2 cellular contexts compared by ENCODE assay signal in the genomic region with DNA sequence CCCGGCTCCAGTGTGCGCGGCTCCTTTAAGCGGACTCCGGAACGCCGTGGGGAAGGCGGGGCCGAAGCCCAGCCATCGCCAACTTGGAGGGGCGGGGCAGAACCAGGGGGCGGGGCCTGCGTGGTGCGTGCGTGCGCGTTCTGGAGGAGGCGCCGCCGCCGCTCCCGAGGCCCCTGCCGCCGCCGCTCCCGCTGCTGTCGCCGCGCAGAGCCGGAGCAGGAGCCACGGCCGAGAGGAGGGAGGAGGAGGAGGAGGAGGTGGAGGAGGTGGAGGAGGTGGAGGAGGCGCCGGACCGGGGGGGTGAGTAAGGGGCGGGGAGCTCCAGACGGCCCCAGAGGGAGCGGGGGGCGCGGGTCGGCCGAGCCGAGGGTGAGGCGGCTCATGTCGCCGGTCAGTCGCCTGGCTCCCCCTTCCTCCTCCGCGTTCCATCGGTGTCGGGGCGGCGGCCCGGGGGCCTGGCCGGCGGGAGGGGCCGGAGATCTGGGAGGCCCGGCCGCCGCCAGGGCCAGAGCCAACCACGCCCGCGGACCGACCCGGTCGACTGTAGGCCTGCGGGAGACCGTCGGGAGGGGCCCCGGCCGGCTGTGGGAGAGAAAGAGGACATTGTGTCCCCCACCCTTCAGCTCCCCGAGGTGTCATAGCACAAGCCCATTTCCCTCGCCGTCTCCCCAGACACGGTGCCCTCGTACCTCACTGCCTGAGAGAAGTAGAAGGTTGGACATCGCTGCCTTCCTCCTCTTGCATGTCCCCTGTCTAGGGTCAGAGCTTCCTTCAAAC.
TF ChIP-seq lines count a peak whose summit lies in the region.

A gene (plus strand): TSS at position 155 of the 777 bp plus-strand sequence. CDS start 71,572 bp downstream, outside the sequence.

TF ChIP-seq in HCT116, 20 proteins besides CTCF, POLR2A, EP300 and RAD21:
- TF ChIP-seq, protein P1, sequence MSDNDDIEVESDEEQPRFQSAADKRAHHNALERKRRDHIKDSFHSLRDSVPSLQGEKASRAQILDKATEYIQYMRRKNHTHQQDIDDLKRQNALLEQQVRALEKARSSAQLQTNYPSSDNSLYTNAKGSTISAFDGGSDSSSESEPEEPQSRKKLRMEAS (IDR thresholded peaks at IDR 0.05) = peak; percentile 72
- TF ChIP-seq SIN3A (IDR thresholded peaks at IDR 0.05; ENCODE audit: low read depth) (peak; percentile 54; the same call in 1 of the 2 replicates), ZFX (IDR thresholded peaks at IDR 0.05) (peak; percentile 57), POLR2AphosphoS5 (IDR thresholded peaks at IDR 0.05; ENCODE audit: low read depth, low read length) (peak; percentile 84), TCF7L2 (IDR thresholded peaks at IDR 0.05; ENCODE audit: borderline replicate concordance, extremely low read depth, insufficient read depth, insufficient read length) (no peak), EGR1 (IDR thresholded peaks at IDR 0.05; ENCODE audit: low read depth) (peak; percentile 29; the same call in 1 of the 2 replicates), CBX3 (IDR thresholded peaks at IDR 0.05; ENCODE audit: low read depth) (0 out of 2 replicates have a peak, but pooled peaks have one; percentile 15), SRF (IDR thresholded peaks at IDR 0.05; ENCODE audit: low read depth) (no peak)

TF ChIP-seq in SK-N-SH, 30 proteins besides CTCF, POLR2A, EP300 and RAD21:
- TF ChIP-seq NFIC (IDR thresholded peaks at IDR 0.05; ENCODE audit: borderline replicate concordance) = no peak
- no peak for TF ChIP-seq TEAD4 (IDR thresholded peaks at IDR 0.05; ENCODE audit: borderline replicate concordance, insufficient read depth)
- TF ChIP-seq, protein P2, sequence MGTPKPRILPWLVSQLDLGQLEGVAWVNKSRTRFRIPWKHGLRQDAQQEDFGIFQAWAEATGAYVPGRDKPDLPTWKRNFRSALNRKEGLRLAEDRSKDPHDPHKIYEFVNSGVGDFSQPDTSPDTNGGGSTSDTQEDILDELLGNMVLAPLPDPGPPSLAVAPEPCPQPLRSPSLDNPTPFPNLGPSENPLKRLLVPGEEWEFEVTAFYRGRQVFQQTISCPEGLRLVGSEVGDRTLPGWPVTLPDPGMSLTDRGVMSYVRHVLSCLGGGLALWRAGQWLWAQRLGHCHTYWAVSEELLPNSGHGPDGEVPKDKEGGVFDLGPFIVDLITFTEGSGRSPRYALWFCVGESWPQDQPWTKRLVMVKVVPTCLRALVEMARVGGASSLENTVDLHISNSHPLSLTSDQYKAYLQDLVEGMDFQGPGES (IDR thresholded peaks at IDR 0.05; ENCODE audit: low read depth, low read length) = no peak
- TF ChIP-seq ELF1 (IDR thresholded peaks at IDR 0.05) = no peak
- TF ChIP-seq EZH2phosphoT487 (IDR thresholded peaks at IDR 0.05; ENCODE audit: borderline replicate concordance, low read depth) = no peak
- no peak for TF ChIP-seq RXRA (IDR thresholded peaks at IDR 0.05; ENCODE audit: borderline replicate concordance, low read depth)
- TF ChIP-seq TCF12 (IDR thresholded peaks at IDR 0.05) = no peak
- TF ChIP-seq CHD2 (IDR thresholded peaks at IDR 0.05; ENCODE audit: low read length, partially characterized antibody) = no peak
- TF ChIP-seq SIN3A (IDR thresholded peaks at IDR 0.05; ENCODE audit: borderline replicate concordance, low read depth, low read length) = no peak
- TF ChIP-seq MEF2A (IDR thresholded peaks at IDR 0.05; ENCODE audit: borderline replicate concordance, low read depth) = no peak
- TF ChIP-seq, protein P3, sequence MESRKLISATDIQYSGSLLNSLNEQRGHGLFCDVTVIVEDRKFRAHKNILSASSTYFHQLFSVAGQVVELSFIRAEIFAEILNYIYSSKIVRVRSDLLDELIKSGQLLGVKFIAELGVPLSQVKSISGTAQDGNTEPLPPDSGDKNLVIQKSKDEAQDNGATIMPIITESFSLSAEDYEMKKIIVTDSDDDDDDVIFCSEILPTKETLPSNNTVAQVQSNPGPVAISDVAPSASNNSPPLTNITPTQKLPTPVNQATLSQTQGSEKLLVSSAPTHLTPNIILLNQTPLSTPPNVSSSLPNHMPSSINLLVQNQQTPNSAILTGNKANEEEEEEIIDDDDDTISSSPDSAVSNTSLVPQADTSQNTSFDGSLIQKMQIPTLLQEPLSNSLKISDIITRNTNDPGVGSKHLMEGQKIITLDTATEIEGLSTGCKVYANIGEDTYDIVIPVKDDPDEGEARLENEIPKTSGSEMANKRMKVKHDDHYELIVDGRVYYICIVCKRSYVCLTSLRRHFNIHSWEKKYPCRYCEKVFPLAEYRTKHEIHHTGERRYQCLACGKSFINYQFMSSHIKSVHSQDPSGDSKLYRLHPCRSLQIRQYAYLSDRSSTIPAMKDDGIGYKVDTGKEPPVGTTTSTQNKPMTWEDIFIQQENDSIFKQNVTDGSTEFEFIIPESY (IDR thresholded peaks at IDR 0.05; ENCODE audit: borderline replicate concordance, low read depth) = no peak
- TF ChIP-seq YY1 (IDR thresholded peaks at IDR 0.05; ENCODE audit: low read depth) = no peak
- TF ChIP-seq RFX5 (IDR thresholded peaks at IDR 0.05; ENCODE audit: low read length) = no peak
- TF ChIP-seq MXI1 (IDR thresholded peaks at IDR 0.05; ENCODE audit: low read depth, low read length) = 0 out of 2 replicates have a peak, but pooled peaks have one; percentile 10
- TF ChIP-seq FOXJ3 (CRISPR knock-in tag; IDR thresholded peaks at IDR 0.05) = no peak
- peak; percentile 56; the same call in 1 of the 2 replicates for TF ChIP-seq POLR2AphosphoS5 (IDR thresholded peaks at IDR 0.05; ENCODE audit: low read depth, low read length)
- TF ChIP-seq, protein P4, sequence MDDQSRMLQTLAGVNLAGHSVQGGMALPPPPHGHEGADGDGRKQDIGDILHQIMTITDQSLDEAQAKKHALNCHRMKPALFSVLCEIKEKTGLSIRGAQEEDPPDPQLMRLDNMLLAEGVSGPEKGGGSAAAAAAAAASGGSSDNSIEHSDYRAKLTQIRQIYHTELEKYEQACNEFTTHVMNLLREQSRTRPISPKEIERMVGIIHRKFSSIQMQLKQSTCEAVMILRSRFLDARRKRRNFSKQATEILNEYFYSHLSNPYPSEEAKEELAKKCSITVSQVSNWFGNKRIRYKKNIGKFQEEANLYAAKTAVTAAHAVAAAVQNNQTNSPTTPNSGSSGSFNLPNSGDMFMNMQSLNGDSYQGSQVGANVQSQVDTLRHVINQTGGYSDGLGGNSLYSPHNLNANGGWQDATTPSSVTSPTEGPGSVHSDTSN (IDR thresholded peaks at IDR 0.05) = no peak
- no peak for TF ChIP-seq FOSL2 (IDR thresholded peaks at IDR 0.05; ENCODE audit: borderline replicate concordance, low read depth)
- TF ChIP-seq GATA2 (CRISPR knock-in tag; IDR thresholded peaks at IDR 0.05) = no peak
- TF ChIP-seq JUND (IDR thresholded peaks at IDR 0.05) = no peak
- TF ChIP-seq, protein P5, sequence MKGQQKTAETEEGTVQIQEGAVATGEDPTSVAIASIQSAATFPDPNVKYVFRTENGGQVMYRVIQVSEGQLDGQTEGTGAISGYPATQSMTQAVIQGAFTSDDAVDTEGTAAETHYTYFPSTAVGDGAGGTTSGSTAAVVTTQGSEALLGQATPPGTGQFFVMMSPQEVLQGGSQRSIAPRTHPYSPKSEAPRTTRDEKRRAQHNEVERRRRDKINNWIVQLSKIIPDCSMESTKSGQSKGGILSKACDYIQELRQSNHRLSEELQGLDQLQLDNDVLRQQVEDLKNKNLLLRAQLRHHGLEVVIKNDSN (IDR thresholded peaks at IDR 0.05; ENCODE audit: borderline replicate concordance, low read depth) = no peak
- TF ChIP-seq RCOR1 (IDR thresholded peaks at IDR 0.05; ENCODE audit: low read length) = no peak
- TF ChIP-seq, protein P6, sequence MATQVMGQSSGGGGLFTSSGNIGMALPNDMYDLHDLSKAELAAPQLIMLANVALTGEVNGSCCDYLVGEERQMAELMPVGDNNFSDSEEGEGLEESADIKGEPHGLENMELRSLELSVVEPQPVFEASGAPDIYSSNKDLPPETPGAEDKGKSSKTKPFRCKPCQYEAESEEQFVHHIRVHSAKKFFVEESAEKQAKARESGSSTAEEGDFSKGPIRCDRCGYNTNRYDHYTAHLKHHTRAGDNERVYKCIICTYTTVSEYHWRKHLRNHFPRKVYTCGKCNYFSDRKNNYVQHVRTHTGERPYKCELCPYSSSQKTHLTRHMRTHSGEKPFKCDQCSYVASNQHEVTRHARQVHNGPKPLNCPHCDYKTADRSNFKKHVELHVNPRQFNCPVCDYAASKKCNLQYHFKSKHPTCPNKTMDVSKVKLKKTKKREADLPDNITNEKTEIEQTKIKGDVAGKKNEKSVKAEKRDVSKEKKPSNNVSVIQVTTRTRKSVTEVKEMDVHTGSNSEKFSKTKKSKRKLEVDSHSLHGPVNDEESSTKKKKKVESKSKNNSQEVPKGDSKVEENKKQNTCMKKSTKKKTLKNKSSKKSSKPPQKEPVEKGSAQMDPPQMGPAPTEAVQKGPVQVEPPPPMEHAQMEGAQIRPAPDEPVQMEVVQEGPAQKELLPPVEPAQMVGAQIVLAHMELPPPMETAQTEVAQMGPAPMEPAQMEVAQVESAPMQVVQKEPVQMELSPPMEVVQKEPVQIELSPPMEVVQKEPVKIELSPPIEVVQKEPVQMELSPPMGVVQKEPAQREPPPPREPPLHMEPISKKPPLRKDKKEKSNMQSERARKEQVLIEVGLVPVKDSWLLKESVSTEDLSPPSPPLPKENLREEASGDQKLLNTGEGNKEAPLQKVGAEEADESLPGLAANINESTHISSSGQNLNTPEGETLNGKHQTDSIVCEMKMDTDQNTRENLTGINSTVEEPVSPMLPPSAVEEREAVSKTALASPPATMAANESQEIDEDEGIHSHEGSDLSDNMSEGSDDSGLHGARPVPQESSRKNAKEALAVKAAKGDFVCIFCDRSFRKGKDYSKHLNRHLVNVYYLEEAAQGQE (IDR thresholded peaks at IDR 0.05; ENCODE audit: low read depth, low read length) = no peak
- TF ChIP-seq NRF1 (IDR thresholded peaks at IDR 0.05; ENCODE audit: low read depth, low read length) = peak; percentile 52
- TF ChIP-seq, protein P1 (IDR thresholded peaks at IDR 0.05; ENCODE audit: low read depth) = peak; percentile 73; the same call in 1 of the 2 replicates
- TF ChIP-seq TAF1 (IDR thresholded peaks at IDR 0.05; ENCODE audit: borderline replicate concordance, low read depth, low read length) = peak; percentile 74
- TF ChIP-seq, protein P7, sequence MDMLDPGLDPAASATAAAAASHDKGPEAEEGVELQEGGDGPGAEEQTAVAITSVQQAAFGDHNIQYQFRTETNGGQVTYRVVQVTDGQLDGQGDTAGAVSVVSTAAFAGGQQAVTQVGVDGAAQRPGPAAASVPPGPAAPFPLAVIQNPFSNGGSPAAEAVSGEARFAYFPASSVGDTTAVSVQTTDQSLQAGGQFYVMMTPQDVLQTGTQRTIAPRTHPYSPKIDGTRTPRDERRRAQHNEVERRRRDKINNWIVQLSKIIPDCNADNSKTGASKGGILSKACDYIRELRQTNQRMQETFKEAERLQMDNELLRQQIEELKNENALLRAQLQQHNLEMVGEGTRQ (IDR thresholded peaks at IDR 0.05; ENCODE audit: borderline replicate concordance, low read depth, low read length) = no peak
- no peak for TF ChIP-seq GABPA (IDR thresholded peaks at IDR 0.05; ENCODE audit: low read depth)
- TF ChIP-seq FOXM1 (IDR thresholded peaks at IDR 0.05; ENCODE audit: low read depth) = no peak
- TF ChIP-seq SMC3 (IDR thresholded peaks at IDR 0.05; ENCODE audit: low read depth, low read length) = no peak
